In genomic region chr1:209618756-209619420, GRCh38 we compare ENCODE assay signal across 14 cellular contexts. TPM values are rescaled to one million over a fixed set of nuclear protein-coding genes. Genes with fewer than 3 reads are reported as not detected.
DNase-seq lines count a peak whose midpoint lies in the region; ATAC-seq lines count a peak whose summit lies in the region.
"Had no signal": no experiment of that assay in that cellular context is flagged by ENCODE, and none has a peak within 500 bp of the region (broad histone marks: within the 10 kb centered on the region; RNA-seq: fewer than 3 reads in every experiment).

No MANE protein-coding gene starts in this region.

- DNase-seq in EL (peak; percentile 14), NCI-H2196 treated with DMSO at 0.1 percent for 48 hours (lab: John Stamatoyannopoulos, UW; ENCODE audit: unreplicated experiment) (peak; percentile 9), Right ventricle myocardium inferior (ENCODE audit: missing footprints) (no peak), pons (ENCODE audit: low spot score) (peak; percentile 68), OCI-M1 (lab: John Stamatoyannopoulos, UW) (no peak), NCI-H128 (lab: John Stamatoyannopoulos, UW; ENCODE audit: unreplicated experiment) (no peak)
- no peak for DNase-seq in activated T-cell treated with anti-CD3 and anti-CD28 coated beads, Interleukin-2, amount 50 U/mL, for 48 hours
- DNase-seq: activated CD4-positive, alpha-beta T cell treated with anti-CD3 and anti-CD28 coated beads, Interleukin-2, amount 10 ng/mL, durations not matched to agents 7 days and 5 days; activated gamma-delta T cell; Calu3; stimulated activated CD4-positive, alpha-beta T cell treated with anti-CD3 and anti-CD28 coated beads, Interleukin-4, amount 100 ng/mL, for 1 hour; stimulated activated naive CD8-positive, alpha-beta T cell treated with anti-CD3 and anti-CD28 coated beads, Interleukin-15, amount 100 ng/mL, for 72 hours had no signal

- ATAC-seq in Right ventricle myocardium inferior, result peak; percentile 75
- ATAC-seq in GM18909 (IDR thresholded peaks at IDR 0.05; ENCODE audit: poor library complexity, unreplicated experiment), result no peak
- ATAC-seq: stimulated activated naive CD8-positive, alpha-beta T cell treated with anti-CD3 and anti-CD28 coated beads, Interleukin-15, amount 100 ng/mL, for 72 hours had no signal

- intact Hi-C loops in Right ventricle myocardium inferior (cut with DNase I), result no loop called here

RNA-seq across cellular contexts. Expression of gene LAMB3, which starts 33.3 kb away (rescaled TPM):
- 5.9 TPM for total RNA-seq in Right ventricle myocardium inferior

RNA-seq across cellular contexts. Expression of gene CAMK1G, which starts 35.4 kb away (rescaled TPM):
- total RNA-seq in Right ventricle myocardium inferior, result not detected
- total RNA-seq: activated CD4-positive, alpha-beta T cell treated with anti-CD3 and anti-CD28 coated beads, Interleukin-2, amount 10 ng/mL, durations not matched to agents 7 days and 5 days; Calu3; omental fat pad had no signal

RNA-seq across cellular contexts. Expression of gene G0S2, which starts 56.3 kb away (rescaled TPM):
- 460 TPM for total RNA-seq in Right ventricle myocardium inferior

Comparison
In these comparisons a context has a peak if more than half of its experiments do, and no peak if none do; other contexts are left out.
1. DNase-seq: peak in EL (single experiment), NCI-H2196 treated with DMSO at 0.1 percent for 48 hours (single experiment) and pons (single experiment); none in Right ventricle myocardium inferior (single experiment), activated T-cell treated with anti-CD3 and anti-CD28 coated beads, Interleukin-2, amount 50 U/mL, for 48 hours (0 of 2), OCI-M1 (single experiment) and NCI-H128 (single experiment).